8 cellular contexts compared by ENCODE assay signal in genomic region chr1:40849801-40850592, GRCh38. TPM values are rescaled to one million over a fixed set of nuclear protein-coding genes. Genes with fewer than 3 reads are reported as not detected.
DNase-seq lines count a peak whose midpoint lies in the region; ATAC-seq and TF ChIP-seq lines count a peak whose summit lies in the region.

No MANE protein-coding gene starts in this region.

- TF ChIP-seq CTCF in Peyer's patch (IDR thresholded peaks at IDR 0.05) (peak; percentile 83 to 94 (median 88)), omental fat pad (IDR thresholded peaks at IDR 0.05) (peak in 2 of 3 donors; percentile 42 to 58), thyroid gland (IDR thresholded peaks at IDR 0.05) (peak; percentile 43 to 93 (median 75))

- DNase-seq in NCI-H1417 (lab: John Stamatoyannopoulos, UW) (peak; percentile 41 to 77 (median 50)), NCI-H1417 treated with DMSO at 0.1 percent for 48 hours (lab: John Stamatoyannopoulos, UW) (no peak), HuH-7 (ENCODE audit: low spot score) (peak; percentile 72), Peyer's patch (peak; percentile 75 to 89 (median 80)), fibroblast of the conjunctiva (ENCODE audit: low read depth) (peak; percentile 38), omental fat pad (ENCODE audit: low spot score) (peak; percentile 63), thyroid gland (peak; percentile 70 to 75)
- peak; percentile 70 for DNase-seq in activated T-helper 1 cell treated with anti-CD3 and anti-CD28 coated beads, Interleukin-12 subunit alpha, Interleukin-12 subunit beta, Interleukin-2, Interleukin-4 antibody, amounts not matched to agents 30 ng/mL and 10 ng/mL and 1 ng/mL, durations not matched to agents 14 hours and 24 hours and 36 hours (ENCODE audit: low spot score)

- H3K36me3 ChIP-seq in Peyer's patch, result no peaks in the 10 kb centered on the region
- no peaks in the 10 kb centered on the region for H3K36me3 ChIP-seq in thyroid gland

- H3K27me3 ChIP-seq in Peyer's patch, result no peaks in the 10 kb centered on the region
- no peaks in the 10 kb centered on the region for H3K27me3 ChIP-seq in thyroid gland

- no peak overlapping the region for H3K27ac ChIP-seq in Peyer's patch
- H3K27ac ChIP-seq in thyroid gland, result no peak overlapping the region

- no peaks in the 10 kb centered on the region for H3K36me3 Mint-ChIP-seq in activated T-helper 1 cell treated with anti-CD3 and anti-CD28 coated beads, Interleukin-12 subunit alpha, Interleukin-12 subunit beta, Interleukin-2, Interleukin-4 antibody, amounts not matched to agents 30 ng/mL and 10 ng/mL and 1 ng/mL, durations not matched to agents 14 hours and 24 hours and 36 hours (ENCODE audit: low read depth)

- H3K9me3 ChIP-seq in Peyer's patch (no peaks in the 10 kb centered on the region), thyroid gland (no peaks in the 10 kb centered on the region)

- TF ChIP-seq POLR2A in Peyer's patch (IDR thresholded peaks at IDR 0.05) (no peak), thyroid gland (IDR thresholded peaks at IDR 0.05) (no peak)

- H3K4me3 ChIP-seq in Peyer's patch (no peak overlapping the region), thyroid gland (replicated peaks in 1 of 3) (no peak overlapping the region)

- H3K27me3 Mint-ChIP-seq in activated T-helper 1 cell treated with anti-CD3 and anti-CD28 coated beads, Interleukin-12 subunit alpha, Interleukin-12 subunit beta, Interleukin-2, Interleukin-4 antibody, amounts not matched to agents 30 ng/mL and 10 ng/mL and 1 ng/mL, durations not matched to agents 14 hours and 24 hours and 36 hours (ENCODE audit: insufficient read depth), result no peaks in the 10 kb centered on the region

- H3K4me3 Mint-ChIP-seq in activated T-helper 1 cell treated with anti-CD3 and anti-CD28 coated beads, Interleukin-12 subunit alpha, Interleukin-12 subunit beta, Interleukin-2, Interleukin-4 antibody, amounts not matched to agents 30 ng/mL and 10 ng/mL and 1 ng/mL, durations not matched to agents 14 hours and 24 hours and 36 hours, result no peak overlapping the region

- H3K4me1 Mint-ChIP-seq in activated T-helper 1 cell treated with anti-CD3 and anti-CD28 coated beads, Interleukin-12 subunit alpha, Interleukin-12 subunit beta, Interleukin-2, Interleukin-4 antibody, amounts not matched to agents 30 ng/mL and 10 ng/mL and 1 ng/mL, durations not matched to agents 14 hours and 24 hours and 36 hours (ENCODE audit: low read depth), result peaks cover 34% of the 10 kb centered on the region

- WGBS in thyroid gland, 2 donors, result 15 to 20% methylated on average over 12 of the region's 12 CpGs

- intact Hi-C loops in activated T-helper 1 cell treated with anti-CD3 and anti-CD28 coated beads, Interleukin-12 subunit alpha, Interleukin-12 subunit beta, Interleukin-2, Interleukin-4 antibody, amounts not matched to agents 30 ng/mL and 10 ng/mL and 1 ng/mL, durations not matched to agents 14 hours and 24 hours and 36 hours (cut with micrococcal nuclease), result loop anchor here (1.0 to 2.0 kb wide), 4 partner anchors 76 to 706 kb away; no protein-coding TSS in a partner anchor
- intact Hi-C loops in thyroid gland (cut with DNase I), result loop anchor here (2.0 to 10.0 kb wide), 3 partner anchors 75 to 238 kb away; no protein-coding TSS in a partner anchor

- peak; percentile 53 for ATAC-seq in omental fat pad (ENCODE audit: low FRiP score)

- no peaks in the 10 kb centered on the region for H3K9me3 Mint-ChIP-seq in activated T-helper 1 cell treated with anti-CD3 and anti-CD28 coated beads, Interleukin-12 subunit alpha, Interleukin-12 subunit beta, Interleukin-2, Interleukin-4 antibody, amounts not matched to agents 30 ng/mL and 10 ng/mL and 1 ng/mL, durations not matched to agents 14 hours and 24 hours and 36 hours

- H3K4me1 ChIP-seq in Peyer's patch (no peaks in the 10 kb centered on the region), thyroid gland (no peaks in the 10 kb centered on the region)

- H3K27ac Mint-ChIP-seq in activated T-helper 1 cell treated with anti-CD3 and anti-CD28 coated beads, Interleukin-12 subunit alpha, Interleukin-12 subunit beta, Interleukin-2, Interleukin-4 antibody, amounts not matched to agents 30 ng/mL and 10 ng/mL and 1 ng/mL, durations not matched to agents 14 hours and 24 hours and 36 hours, result peak overlapping the region; percentile 4

RNA-seq across cellular contexts. Expression of gene CITED4, which starts 12.2 kb away (rescaled TPM):
- 10 to 100 TPM in 1 of 4 donors, 1 to 10 TPM in 3; 2.0 to 19.0 (median 2.3) TPM for total RNA-seq in Peyer's patch
- 4.1 and 5.0 TPM in 2 replicates for total RNA-seq in activated T-helper 1 cell treated with anti-CD3 and anti-CD28 coated beads, Interleukin-12 subunit alpha, Interleukin-12 subunit beta, Interleukin-2, Interleukin-4 antibody, amounts not matched to agents 30 ng/mL and 10 ng/mL and 1 ng/mL, durations not matched to agents 14 hours and 24 hours and 36 hours
- 10 to 100 TPM in 3 of 4 donors, 1 to 10 TPM in 1; 5.8 to 21.6 (median 13.6) TPM for total RNA-seq in omental fat pad
- 10 to 100 TPM in 3 of 4 donors, 1 to 10 TPM in 1; 8.8 to 28.1 (median 20.3) TPM for total RNA-seq in thyroid gland
